23 cellular contexts compared by ENCODE assay signal in the genomic region with DNA sequence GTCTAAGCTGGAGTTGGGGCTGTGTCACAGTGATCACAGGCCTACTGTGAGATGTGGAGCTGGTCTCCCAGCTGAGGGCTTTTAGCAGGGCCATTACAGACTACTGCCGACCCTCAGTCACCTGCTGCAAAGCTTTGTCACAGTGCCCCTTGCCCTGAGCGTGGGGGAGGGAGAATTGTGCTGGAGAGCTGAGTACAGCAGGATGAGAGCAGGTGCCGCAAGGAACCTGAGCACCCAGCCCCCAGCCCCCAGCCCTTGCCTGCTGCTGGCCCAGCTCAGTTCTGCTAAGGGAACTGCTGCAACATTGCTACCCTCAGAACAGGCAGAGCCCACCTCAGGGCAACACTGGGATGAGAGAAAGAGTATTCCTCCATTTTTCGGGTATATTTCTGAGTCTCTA.
"Had no signal": no experiment of that assay in that cellular context is flagged by ENCODE, and none has a peak within 500 bp of the region (broad histone marks: within the 10 kb centered on the region; RNA-seq: fewer than 3 reads in every experiment).

No MANE protein-coding gene starts in this region.

- H3K27ac ChIP-seq: coronary artery, dorsolateral prefrontal cortex, esophagus muscularis mucosa, foreskin keratinocyte, gastroesophageal sphincter, heart left ventricle, hepatocyte, left lung had no signal

- H3K4me1 ChIP-seq: esophagus muscularis mucosa, foreskin keratinocyte, gastroesophageal sphincter, heart left ventricle, left lung had no signal

- DNase-seq: dermis blood vessel endothelial cell; dorsolateral prefrontal cortex; effector CD4-positive, alpha-beta T cell; effector memory CD4-positive, alpha-beta T cell; foreskin keratinocyte; hypothalamus; immature natural killer cell; islet precursor cell; kidney; kidney glomerular epithelial cell; left colon; left lung; left ventricle myocardium superior; mammary epithelial cell; mesendoderm; midbrain; naive B cell had no signal

- H3K4me3 ChIP-seq: coronary artery, dorsolateral prefrontal cortex, esophagus muscularis mucosa, gastroesophageal sphincter, heart left ventricle, hepatocyte, left lung, lung had no signal

- H3K27me3 ChIP-seq: dorsolateral prefrontal cortex, esophagus muscularis mucosa, foreskin keratinocyte, gastroesophageal sphincter, heart left ventricle, hepatocyte, left lung had no signal

- ATAC-seq: foreskin keratinocyte, gastroesophageal sphincter, heart left ventricle, left colon, left lung, left ventricle myocardium superior had no signal
